ENCODE assay signal across 21 cellular contexts in genomic region chr5:119187776-119188529, GRCh38.
DNase-seq lines count a peak whose midpoint lies in the region; ATAC-seq, FAIRE-seq and TF ChIP-seq lines count a peak whose summit lies in the region.
"Had no signal": no experiment of that assay in that cellular context is flagged by ENCODE, and none has a peak within 500 bp of the region (broad histone marks: within the 10 kb centered on the region; RNA-seq: fewer than 3 reads in every experiment).

No MANE protein-coding gene starts in this region.

- H3K9me3 ChIP-seq in Loucy (ENCODE audit: insufficient read depth, low read depth, low read length) (no peaks in the 10 kb centered on the region), GM12878 (replicated peaks; ENCODE audit: control insufficient read depth, insufficient read depth, low read length) (no peaks in the 10 kb centered on the region)
- H3K9me3 ChIP-seq: mucosa of descending colon, uterus had no signal

- H3K4me2 ChIP-seq in Loucy (ENCODE audit: low read depth, low read length, poor library complexity, severe bottlenecking) (peak overlapping the region; percentile 51), GM12878 (ENCODE audit: control insufficient read depth, insufficient read depth) (no peak overlapping the region)

- no peaks in the 10 kb centered on the region for H3K9me2 ChIP-seq in Loucy (replicated peaks; ENCODE audit: low read depth, low read length)

- H3K27ac Mint-ChIP-seq in activated naive CD8-positive, alpha-beta T cell treated with anti-CD3 and anti-CD28 coated beads for 36 hours, result peak overlapping the region; percentile 31
- no peak overlapping the region for H3K27ac Mint-ChIP-seq in activated naive CD8-positive, alpha-beta T cell treated with anti-CD3 and anti-CD28 coated beads, Interleukin-2, amount 50 U/mL, for 24 hours
- H3K27ac Mint-ChIP-seq in stimulated activated effector memory CD8-positive, alpha-beta T cell treated with anti-CD3 and anti-CD28 coated beads, Interleukin-12 subunit alpha, Interleukin-12 subunit beta, amount 100 ng/mL, for 72 hours, result peak overlapping the region; percentile 60
- no peak overlapping the region for H3K27ac Mint-ChIP-seq in T-helper 2 cell treated with Interferon-gamma antibody and Interleukin-4, amounts not matched to agents 5 μg/mL and 100 μg/mL, for 36 hours
- H3K27ac Mint-ChIP-seq: activated T-helper 2 cell treated with anti-CD3 and anti-CD28 coated beads, Interferon-gamma antibody, Interleukin-2, Interleukin-4, amounts not matched to agents 10 μg/mL and 5 μg/mL and 100 μg/mL, durations not matched to agents 14 hours and 24 hours and 36 hours; progenitor cell of endocrine pancreas had no signal

- no peaks in the 10 kb centered on the region for H3K27me3 Mint-ChIP-seq in activated naive CD8-positive, alpha-beta T cell treated with anti-CD3 and anti-CD28 coated beads for 36 hours
- no peaks in the 10 kb centered on the region for H3K27me3 Mint-ChIP-seq in activated naive CD8-positive, alpha-beta T cell treated with anti-CD3 and anti-CD28 coated beads, Interleukin-2, amount 50 U/mL, for 24 hours
- no peaks in the 10 kb centered on the region for H3K27me3 Mint-ChIP-seq in T-helper 2 cell treated with Interferon-gamma antibody and Interleukin-4, amounts not matched to agents 5 μg/mL and 100 μg/mL, for 36 hours (ENCODE audit: low read depth)
- H3K27me3 Mint-ChIP-seq: progenitor cell of endocrine pancreas had no signal

- no peak for TF ChIP-seq EP300 in GM12878 (IDR thresholded peaks at IDR 0.05; ENCODE audit: borderline replicate concordance in 1 of 2, control insufficient read depth in 1 of 2, low read depth in 2 of 2, low read length in 2 of 2)

- in situ Hi-C loops in GM12878 (cut with MboI), result no loop called here

- H3K9me3 Mint-ChIP-seq in activated naive CD8-positive, alpha-beta T cell treated with anti-CD3 and anti-CD28 coated beads for 36 hours, result no peaks in the 10 kb centered on the region
- no peaks in the 10 kb centered on the region for H3K9me3 Mint-ChIP-seq in activated naive CD8-positive, alpha-beta T cell treated with anti-CD3 and anti-CD28 coated beads, Interleukin-2, amount 50 U/mL, for 24 hours
- H3K9me3 Mint-ChIP-seq in stimulated activated effector memory CD8-positive, alpha-beta T cell treated with anti-CD3 and anti-CD28 coated beads, Interleukin-12 subunit alpha, Interleukin-12 subunit beta, amount 100 ng/mL, for 72 hours, result no peaks in the 10 kb centered on the region
- H3K9me3 Mint-ChIP-seq in T-helper 2 cell treated with Interferon-gamma antibody and Interleukin-4, amounts not matched to agents 5 μg/mL and 100 μg/mL, for 36 hours, result no peaks in the 10 kb centered on the region
- H3K9me3 Mint-ChIP-seq: activated T-helper 2 cell treated with anti-CD3 and anti-CD28 coated beads, Interferon-gamma antibody, Interleukin-2, Interleukin-4, amounts not matched to agents 10 μg/mL and 5 μg/mL and 100 μg/mL, durations not matched to agents 14 hours and 24 hours and 36 hours had no signal

- H2AFZ ChIP-seq in Loucy (ENCODE audit: low read length) (no peak overlapping the region), GM12878 (ENCODE audit: control insufficient read depth, low read depth, low read length) (no peak overlapping the region)

- H3K36me3 ChIP-seq in Loucy (ENCODE audit: insufficient read depth, low read length) (no peaks in the 10 kb centered on the region), GM12878 (ENCODE audit: control insufficient read depth in 2 of 2, insufficient read depth in 2 of 2, low read length in 1 of 2) (peaks cover 0 to 7% of the 10 kb centered on the region in 2 experiments; a peak in 2 of 4 replicates)
- H3K36me3 ChIP-seq: brain microvascular endothelial cell, uterus had no signal

- no peak for DNase-seq in activated naive CD8-positive, alpha-beta T cell treated with anti-CD3 and anti-CD28 coated beads for 36 hours
- DNase-seq in activated naive CD8-positive, alpha-beta T cell treated with anti-CD3 and anti-CD28 coated beads, Interleukin-2, amount 50 U/mL, for 24 hours, result no peak
- no peak for DNase-seq in GM12878 (ENCODE audit: low read depth, low spot score)
- no peak for DNase-seq in stimulated activated effector memory CD8-positive, alpha-beta T cell treated with anti-CD3 and anti-CD28 coated beads, Interleukin-12 subunit alpha, Interleukin-12 subunit beta, amount 100 ng/mL, for 72 hours (ENCODE audit: low spot score in 2 of 2)
- no peak for DNase-seq in T-helper 2 cell treated with Interferon-gamma antibody and Interleukin-4, amounts not matched to agents 5 μg/mL and 100 μg/mL, for 36 hours (ENCODE audit: low spot score)
- DNase-seq in superior temporal gyrus (ENCODE audit: extremely low spot score), result no peak
- DNase-seq: activated CD4-positive, alpha-beta T cell treated with anti-CD3 and anti-CD28 coated beads for 48 hours; brain microvascular endothelial cell; C1 segment of cervical spinal cord; mucosa of descending colon; NCI-H1417; NCI-H2107; stimulated activated CD4-positive, alpha-beta T cell treated with anti-CD3 and anti-CD28 coated beads, Interleukin-1b, Interleukin-23, amount 100 ng/mL, for 48 hours; SW 1271; uterus had no signal

- no peak overlapping the region for H3K4me3 ChIP-seq in Loucy (ENCODE audit: low read length, poor library complexity, severe bottlenecking)
- no peak overlapping the region for H3K4me3 ChIP-seq in GM12878
- H3K4me3 ChIP-seq: mucosa of descending colon, uterus had no signal

- no peak for TF ChIP-seq RAD21 in GM12878 (IDR thresholded peaks at IDR 0.05; ENCODE audit: insufficient read depth, low read depth, low read length)

- H3F3A ChIP-seq in Loucy (ENCODE audit: low read depth), result no peaks in the 10 kb centered on the region

- FAIRE-seq in GM12878 (lab: Jason Lieb, UNC), result peak; percentile 7
- FAIRE-seq: colon had no signal

- H3K36me3 Mint-ChIP-seq in activated naive CD8-positive, alpha-beta T cell treated with anti-CD3 and anti-CD28 coated beads for 36 hours, result peaks cover 8% of the 10 kb centered on the region
- peaks cover 11% of the 10 kb centered on the region for H3K36me3 Mint-ChIP-seq in activated naive CD8-positive, alpha-beta T cell treated with anti-CD3 and anti-CD28 coated beads, Interleukin-2, amount 50 U/mL, for 24 hours (ENCODE audit: low read depth)
- no peaks in the 10 kb centered on the region for H3K36me3 Mint-ChIP-seq in stimulated activated effector memory CD8-positive, alpha-beta T cell treated with anti-CD3 and anti-CD28 coated beads, Interleukin-12 subunit alpha, Interleukin-12 subunit beta, amount 100 ng/mL, for 72 hours
- peaks cover 15% of the 10 kb centered on the region for H3K36me3 Mint-ChIP-seq in T-helper 2 cell treated with Interferon-gamma antibody and Interleukin-4, amounts not matched to agents 5 μg/mL and 100 μg/mL, for 36 hours (ENCODE audit: low read depth)

- H3K4me1 Mint-ChIP-seq in activated naive CD8-positive, alpha-beta T cell treated with anti-CD3 and anti-CD28 coated beads for 36 hours, result peaks cover 14% of the 10 kb centered on the region
- peaks cover 14% of the 10 kb centered on the region for H3K4me1 Mint-ChIP-seq in activated naive CD8-positive, alpha-beta T cell treated with anti-CD3 and anti-CD28 coated beads, Interleukin-2, amount 50 U/mL, for 24 hours
- peaks cover 13% of the 10 kb centered on the region for H3K4me1 Mint-ChIP-seq in stimulated activated effector memory CD8-positive, alpha-beta T cell treated with anti-CD3 and anti-CD28 coated beads, Interleukin-12 subunit alpha, Interleukin-12 subunit beta, amount 100 ng/mL, for 72 hours
- peaks cover 20% of the 10 kb centered on the region for H3K4me1 Mint-ChIP-seq in T-helper 2 cell treated with Interferon-gamma antibody and Interleukin-4, amounts not matched to agents 5 μg/mL and 100 μg/mL, for 36 hours (ENCODE audit: low read depth)

- H3K27ac ChIP-seq in GM12878 (ENCODE audit: control insufficient read depth, insufficient read depth), result no peak overlapping the region
- H3K27ac ChIP-seq: brain microvascular endothelial cell, uterus had no signal

- CTCF ChIA-PET in GM12878 (lab: Yijun Ruan, JAX), result interaction anchor here (0.7 kb wide), 1 partner anchor 123 kb away, joined by 3 read pairs; no protein-coding TSS in a partner anchor

- no peak for TF ChIP-seq POLR2A in GM12878 (IDR thresholded peaks at IDR 0.05; ENCODE audit: low read depth, low read length)

- TF ChIP-seq CTCF in Loucy (conservative IDR thresholded peaks at IDR 0.05; ENCODE audit: low read length), result no peak
- TF ChIP-seq CTCF in GM12878 (IDR thresholded peaks at IDR 0.05 in 2 of 3, conservative IDR thresholded peaks at IDR 0.05 in 1 of 3; ENCODE audit: control insufficient read depth in 2 of 3, extremely low read depth in 1 of 3, insufficient read depth in 1 of 3, low read depth in 3 of 3, low read length in 3 of 3), result no peak

- BruUV-seq in GM12878 (replicated peaks; lab: Mats Ljungman, UMichigan), result no TSS peak

- no peaks in the 10 kb centered on the region for H3K79me2 ChIP-seq in Loucy (ENCODE audit: insufficient read depth, low read length)
- no peaks in the 10 kb centered on the region for H3K79me2 ChIP-seq in GM12878 (ENCODE audit: control insufficient read depth, insufficient read depth, low read length)

- H4K20me1 ChIP-seq in Loucy (ENCODE audit: insufficient read depth, low read length, poor library complexity, severe bottlenecking) (no peaks in the 10 kb centered on the region), GM12878 (ENCODE audit: control insufficient read depth, insufficient read depth) (no peaks in the 10 kb centered on the region)

- H3K9ac ChIP-seq in Loucy (ENCODE audit: low read depth, low read length, poor library complexity, severe bottlenecking), result no peak overlapping the region
- no peak overlapping the region for H3K9ac ChIP-seq in GM12878 (ENCODE audit: control insufficient read depth, insufficient read depth, low read length)

- 80% methylated on average over 7 of the region's 7 CpGs for WGBS in GM12878 (ENCODE audit: insufficient coverage, insufficient replicate concordance, low lambda C conversion rate, missing lambda C conversion rate)

- H3K27me3 ChIP-seq in Loucy (ENCODE audit: insufficient read depth, low read length, poor library complexity, severe bottlenecking) (no peaks in the 10 kb centered on the region), GM12878 (replicated peaks in 1 of 2; ENCODE audit: control insufficient read depth in 2 of 2, insufficient read depth in 2 of 2, low read length in 1 of 2) (no peaks in the 10 kb centered on the region)
- H3K27me3 ChIP-seq: brain microvascular endothelial cell, uterus had no signal

- intact Hi-C loops in GM12878 (cut with micrococcal nuclease; ENCODE audit: unreplicated experiment), result no loop called here

- RAD21 ChIA-PET in GM12878 (lab: Charles Lee; ENCODE audit: unreplicated experiment), result interaction anchor here (0.6 to 1.4 kb wide), 2 partner anchors 9 to 223 kb away, joined by 3 to 5 read pairs; no protein-coding TSS in a partner anchor

- ATAC-seq in activated naive CD8-positive, alpha-beta T cell treated with anti-CD3 and anti-CD28 coated beads, Interleukin-2, amount 50 U/mL, for 24 hours, result no peak
- ATAC-seq in GM12878, result no peak
- no peak for ATAC-seq in stimulated activated effector memory CD8-positive, alpha-beta T cell treated with anti-CD3 and anti-CD28 coated beads, Interleukin-12 subunit alpha, Interleukin-12 subunit beta, amount 100 ng/mL, for 72 hours
- no peak for ATAC-seq in HG03039 (IDR thresholded peaks at IDR 0.05; ENCODE audit: unreplicated experiment)
- ATAC-seq: mucosa of descending colon, Right ventricle myocardium inferior had no signal

- H3K4me3 Mint-ChIP-seq in activated naive CD8-positive, alpha-beta T cell treated with anti-CD3 and anti-CD28 coated beads for 36 hours, result no peak overlapping the region
- H3K4me3 Mint-ChIP-seq in activated naive CD8-positive, alpha-beta T cell treated with anti-CD3 and anti-CD28 coated beads, Interleukin-2, amount 50 U/mL, for 24 hours, result no peak overlapping the region
- no peak overlapping the region for H3K4me3 Mint-ChIP-seq in stimulated activated effector memory CD8-positive, alpha-beta T cell treated with anti-CD3 and anti-CD28 coated beads, Interleukin-12 subunit alpha, Interleukin-12 subunit beta, amount 100 ng/mL, for 72 hours
- no peak overlapping the region for H3K4me3 Mint-ChIP-seq in T-helper 2 cell treated with Interferon-gamma antibody and Interleukin-4, amounts not matched to agents 5 μg/mL and 100 μg/mL, for 36 hours

- POLR2A ChIA-PET in GM12878 (lab: Charles Lee), result no interaction called here

- H3K4me1 ChIP-seq in Loucy (ENCODE audit: insufficient read depth, low read length, poor library complexity, severe bottlenecking), result peaks cover 19% of the 10 kb centered on the region
- no peaks in the 10 kb centered on the region for H3K4me1 ChIP-seq in GM12878 (ENCODE audit: control insufficient read depth, insufficient read depth, low read length)
- H3K4me1 ChIP-seq: uterus had no signal

- SMC1A ChIA-PET in GM12878 (lab: Charles Lee; ENCODE audit: uncharacterized antibody, unreplicated experiment), result interaction anchor here (0.7 to 2.4 kb wide), 3 partner anchors 19 to 54 kb away, joined by 3 to 8 read pairs (median 5); no protein-coding TSS in a partner anchor

Comparison
In these comparisons a context has a peak if more than half of its experiments do, and no peak if none do; other contexts are left out.
1. H3K27ac Mint-ChIP-seq: peak in activated naive CD8-positive, alpha-beta T cell treated with anti-CD3 and anti-CD28 coated beads for 36 hours (single experiment) and stimulated activated effector memory CD8-positive, alpha-beta T cell treated with anti-CD3 and anti-CD28 coated beads, Interleukin-12 subunit alpha, Interleukin-12 subunit beta, amount 100 ng/mL, for 72 hours (single experiment); none in activated naive CD8-positive, alpha-beta T cell treated with anti-CD3 and anti-CD28 coated beads, Interleukin-2, amount 50 U/mL, for 24 hours (single experiment) and T-helper 2 cell treated with Interferon-gamma antibody and Interleukin-4, amounts not matched to agents 5 μg/mL and 100 μg/mL, for 36 hours (single experiment).